Comparison of ENCODE assay signal across 1 cellular context in the genomic region with DNA sequence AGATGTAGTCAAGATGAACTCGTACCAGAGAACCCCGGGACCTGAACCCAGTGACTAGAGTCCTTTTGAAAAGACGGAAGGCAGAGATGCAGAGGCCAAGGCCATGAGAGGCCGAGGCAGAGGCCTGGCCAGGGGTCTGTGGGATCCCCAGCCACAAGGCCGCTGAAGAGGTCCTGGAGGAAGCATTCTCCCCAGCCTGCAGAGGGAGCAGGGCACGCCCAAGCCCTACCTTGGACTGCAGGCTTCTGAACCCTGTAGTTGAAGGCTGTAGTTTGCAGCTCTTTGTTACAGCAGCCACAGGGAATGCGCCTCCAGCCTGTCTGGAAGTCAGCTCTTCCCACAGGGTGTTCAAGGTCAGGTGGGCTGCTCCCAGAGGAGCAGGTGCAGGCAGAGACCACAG.
TF ChIP-seq lines count a peak whose summit lies in the region.

No MANE protein-coding gene starts in this region.

TF ChIP-seq in H1, 55 proteins besides CTCF, POLR2A, EP300 and RAD21:
- TF ChIP-seq, protein P1, sequence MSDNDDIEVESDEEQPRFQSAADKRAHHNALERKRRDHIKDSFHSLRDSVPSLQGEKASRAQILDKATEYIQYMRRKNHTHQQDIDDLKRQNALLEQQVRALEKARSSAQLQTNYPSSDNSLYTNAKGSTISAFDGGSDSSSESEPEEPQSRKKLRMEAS (IDR thresholded peaks at IDR 0.05) = no peak
- TF ChIP-seq TAF7 (optimal IDR thresholded peaks at IDR 0.05; ENCODE audit: borderline replicate concordance, low read depth, low read length) (no peak), GTF2F1 (IDR thresholded peaks at IDR 0.05; ENCODE audit: borderline replicate concordance, low read depth, low read length) (no peak), RFX5 (IDR thresholded peaks at IDR 0.05; ENCODE audit: borderline replicate concordance, low read depth, low read length) (no peak), USF2 (IDR thresholded peaks at IDR 0.05; ENCODE audit: low read length) (0 out of 2 replicates have a peak, but pooled peaks have one; percentile 5), TEAD4 (IDR thresholded peaks at IDR 0.05; ENCODE audit: low read depth, low read length) (0 out of 2 replicates have a peak, but pooled peaks have one; percentile 43), TBP (IDR thresholded peaks at IDR 0.05; ENCODE audit: low read depth, low read length) (0 out of 2 replicates have a peak, but pooled peaks have one; percentile 24), SRF (IDR thresholded peaks at IDR 0.05; ENCODE audit: low read depth, low read length) (no peak), YY1 (IDR thresholded peaks at IDR 0.05; ENCODE audit: low read depth, low read length) (no peak)
